In genomic region chr20:64052987-64053840, GRCh38 we compare ENCODE assay signal across 14 cellular contexts. TPM values are rescaled to one million over a fixed set of nuclear protein-coding genes. Genes with fewer than 3 reads are reported as not detected.
DNase-seq lines count a peak whose midpoint lies in the region; ATAC-seq and TF ChIP-seq lines count a peak whose summit lies in the region.
"Had no signal": no experiment of that assay in that cellular context is flagged by ENCODE, and none has a peak within 500 bp of the region (broad histone marks: within the 10 kb centered on the region; RNA-seq: fewer than 3 reads in every experiment).

No MANE protein-coding gene starts in this region.

- no peaks in the 10 kb centered on the region for H3K9me3 Mint-ChIP-seq in activated CD4-positive, alpha-beta T cell treated with anti-CD3 and anti-CD28 coated beads, Interleukin-2, amount 10 ng/mL, durations not matched to agents 24 days and 14 days
- H3K9me3 Mint-ChIP-seq: activated T-cell treated with anti-CD3 and anti-CD28 coated beads, Interleukin-2, amount 50 U/mL, for 24 hours; naive thymus-derived CD8-positive, alpha-beta T cell had no signal

- intact Hi-C loops in activated CD4-positive, alpha-beta T cell treated with anti-CD3 and anti-CD28 coated beads, Interleukin-2, amount 10 ng/mL, durations not matched to agents 24 days and 14 days (cut with micrococcal nuclease): no loop called here
- intact Hi-C loops in adrenal gland (cut with DNase I): no loop called here

- H3K4me1 ChIP-seq in hepatocyte (ENCODE audit: insufficient read depth) (peaks cover 28% of the 10 kb centered on the region), suprapubic skin (peaks cover 57% of the 10 kb centered on the region), adrenal gland (replicated peaks in 1 of 2) (no peaks in the 10 kb centered on the region)

- TF ChIP-seq EP300 in suprapubic skin (IDR thresholded peaks at IDR 0.05): no peak

- H3K9me3 ChIP-seq in hepatocyte (ENCODE audit: low read depth) (no peaks in the 10 kb centered on the region), suprapubic skin (no peaks in the 10 kb centered on the region), adrenal gland (replicated peaks in 1 of 3) (no peaks in the 10 kb centered on the region)
- H3K9me3 ChIP-seq: A549 had no signal

- no peaks in the 10 kb centered on the region for H3K79me2 ChIP-seq in hepatocyte

- H3K36me3 ChIP-seq in hepatocyte (replicated peaks; ENCODE audit: insufficient read depth, low read depth) (no peaks in the 10 kb centered on the region), suprapubic skin (no peaks in the 10 kb centered on the region), adrenal gland (replicated peaks in 1 of 2) (no peaks in the 10 kb centered on the region)

- no peaks in the 10 kb centered on the region for H3K9me2 ChIP-seq in hepatocyte (replicated peaks; ENCODE audit: insufficient read depth)

- H3K27me3 Mint-ChIP-seq in activated CD4-positive, alpha-beta T cell treated with anti-CD3 and anti-CD28 coated beads, Interleukin-2, amount 10 ng/mL, durations not matched to agents 24 days and 14 days: peaks cover 10% of the 10 kb centered on the region

- H3K4me3 Mint-ChIP-seq in activated CD4-positive, alpha-beta T cell treated with anti-CD3 and anti-CD28 coated beads, Interleukin-2, amount 10 ng/mL, durations not matched to agents 24 days and 14 days: no peak overlapping the region
- H3K4me3 Mint-ChIP-seq: activated T-cell treated with anti-CD3 and anti-CD28 coated beads, Interleukin-2, amount 50 U/mL, for 24 hours had no signal

- peaks cover 21% of the 10 kb centered on the region for H3K4me1 Mint-ChIP-seq in activated CD4-positive, alpha-beta T cell treated with anti-CD3 and anti-CD28 coated beads, Interleukin-2, amount 10 ng/mL, durations not matched to agents 24 days and 14 days

- H3K27me3 ChIP-seq in hepatocyte (peaks cover 21% of the 10 kb centered on the region), suprapubic skin (peaks cover 50% of the 10 kb centered on the region), adrenal gland (peaks cover 49% of the 10 kb centered on the region)

- ATAC-seq in HG03432 (IDR thresholded peaks at IDR 0.05; ENCODE audit: unreplicated experiment): no peak
- ATAC-seq: naive thymus-derived CD8-positive, alpha-beta T cell had no signal

- 85% methylated on average over 31 of the region's 33 CpGs for whole genome bisulfite sequencing in hepatocyte (ENCODE audit: low lambda C conversion rate, missing lambda C conversion rate)
- 59% methylated on average over 20 of the region's 33 CpGs for whole genome bisulfite sequencing in suprapubic skin
- WGBS in adrenal gland, 4 donors: 71 to 80% (median 78%) methylated on average over 23 to 33 of the region's 33 CpGs

- H3K27ac ChIP-seq in hepatocyte (no peak overlapping the region), suprapubic skin (peak overlapping the region; percentile 70), adrenal gland (peak overlapping the region in 1 of 5 donors; percentile 80)

- H3K36me3 Mint-ChIP-seq in activated CD4-positive, alpha-beta T cell treated with anti-CD3 and anti-CD28 coated beads, Interleukin-2, amount 10 ng/mL, durations not matched to agents 24 days and 14 days (ENCODE audit: low read depth): no peaks in the 10 kb centered on the region
- H3K36me3 Mint-ChIP-seq: naive thymus-derived CD8-positive, alpha-beta T cell had no signal

- TF ChIP-seq CTCF in hepatocyte (IDR thresholded peaks at IDR 0.05; ENCODE audit: poor library complexity) (no peak), suprapubic skin (IDR thresholded peaks at IDR 0.05) (no peak), adrenal gland (IDR thresholded peaks at IDR 0.05) (no peak)

- peak overlapping the region; percentile 33 for H3K4me2 ChIP-seq in hepatocyte
- H3K4me2 ChIP-seq: A549 had no signal

- no peaks in the 10 kb centered on the region for H4K20me1 ChIP-seq in hepatocyte (ENCODE audit: insufficient read depth, poor library complexity, severe bottlenecking)

- DNase-seq in activated CD4-positive, alpha-beta T cell treated with anti-CD3 and anti-CD28 coated beads, Interleukin-2, amount 10 ng/mL, durations not matched to agents 24 days and 14 days: no peak
- no peak for DNase-seq in activated CD4-positive, alpha-beta T cell treated with anti-CD3 and anti-CD28 coated beads for 48 hours
- DNase-seq in hepatocyte (ENCODE audit: low spot score): no peak
- no peak for DNase-seq in suprapubic skin (ENCODE audit: low spot score in 2 of 2)
- no peak for DNase-seq in adrenal gland
- DNase-seq: activated T-cell treated with anti-CD3 and anti-CD28 coated beads, Interleukin-2, amount 50 U/mL, for 24 hours; amniotic stem cell; Calu3; cortex of kidney; Karpas-422; naive thymus-derived CD8-positive, alpha-beta T cell; NCI-H1930 had no signal

- H3K4me3 ChIP-seq in hepatocyte (no peak overlapping the region), suprapubic skin (no peak overlapping the region), adrenal gland (no peak overlapping the region)
- H3K4me3 ChIP-seq: A549 had no signal

- H3K27ac Mint-ChIP-seq in activated CD4-positive, alpha-beta T cell treated with anti-CD3 and anti-CD28 coated beads, Interleukin-2, amount 10 ng/mL, durations not matched to agents 24 days and 14 days: peak overlapping the region; percentile 9
- H3K27ac Mint-ChIP-seq: activated T-cell treated with anti-CD3 and anti-CD28 coated beads, Interleukin-2, amount 50 U/mL, for 24 hours had no signal

- H2AFZ ChIP-seq in hepatocyte: no peak overlapping the region

- TF ChIP-seq POLR2A in suprapubic skin (IDR thresholded peaks at IDR 0.05): no peak
- no peak for TF ChIP-seq POLR2A in adrenal gland (IDR thresholded peaks at IDR 0.05)

RNA-seq across cellular contexts. Expression of gene SOX18, which starts 3.8 kb away (rescaled TPM):
- total RNA-seq in activated CD4-positive, alpha-beta T cell treated with anti-CD3 and anti-CD28 coated beads, Interleukin-2, amount 10 ng/mL, durations not matched to agents 24 days and 14 days: 0.84 and 0.92 TPM in 2 replicates
- total RNA-seq in hepatocyte (not detected in 2 replicates), suprapubic skin (1 to 10 TPM in 3 of 4 donors, under 1 TPM in 1; 0.79 to 8.7 (median 3.3) TPM), adrenal gland (10 to 100 TPM in 5 of 8 donors, 1 to 10 TPM in 3; 3.0 to 45.2 (median 32.2) TPM)
- polyA plus RNA-seq in hepatocyte (1.9 and 2.0 TPM in 2 replicates), adrenal gland (10 to 100 TPM in 2 of 3 donors, under 1 TPM in 1; 0.59 to 51.0 (median 16.2) TPM)
- total RNA-seq: Calu3; naive thymus-derived CD8-positive, alpha-beta T cell had no signal
- polyA plus RNA-seq: naive thymus-derived CD8-positive, alpha-beta T cell had no signal

RNA-seq across cellular contexts. Expression of gene TCEA2, which starts 9.8 kb away (rescaled TPM):
- total RNA-seq in activated CD4-positive, alpha-beta T cell treated with anti-CD3 and anti-CD28 coated beads, Interleukin-2, amount 10 ng/mL, durations not matched to agents 24 days and 14 days: 35.4 and 36.8 TPM in 2 replicates
- total RNA-seq in hepatocyte (23.8 and 26.0 TPM in 2 replicates), suprapubic skin (10 to 100 TPM in 3 of 4 donors, 1 to 10 TPM in 1; 8.6 to 27.9 (median 13.2) TPM), adrenal gland (10 to 100 TPM; 12.6 to 78.6 (median 53.7) TPM)
- polyA plus RNA-seq in hepatocyte (74.2 and 80.0 TPM in 2 replicates), adrenal gland (100 to 1,000 TPM in 2 of 3 donors, 10 to 100 TPM in 1; 19.6 to 184 (median 132) TPM)

RNA-seq across cellular contexts. Expression of gene C20orf204, which starts 17.2 kb away (rescaled TPM):
- 5.5 and 6.8 TPM in 2 replicates for total RNA-seq in activated CD4-positive, alpha-beta T cell treated with anti-CD3 and anti-CD28 coated beads, Interleukin-2, amount 10 ng/mL, durations not matched to agents 24 days and 14 days
- total RNA-seq in hepatocyte (0.57 and 0.72 TPM in 2 replicates), suprapubic skin (1 to 10 TPM; 1.1 to 5.1 (median 1.8) TPM), adrenal gland (1 to 10 TPM in 2 of 8 donors, under 1 TPM in 6; 0.13 to 1.9 (median 0.42) TPM)
- polyA plus RNA-seq in hepatocyte (0.85 and 1.7 TPM in 2 replicates), adrenal gland (1 to 10 TPM in 2 of 3 donors, under 1 TPM in 1; 0.05 to 4.8 (median 1.6) TPM)

RNA-seq across cellular contexts. Expression of gene RGS19, which starts 26.1 kb away (rescaled TPM):
- 50.0 TPM in 2 replicates for total RNA-seq in activated CD4-positive, alpha-beta T cell treated with anti-CD3 and anti-CD28 coated beads, Interleukin-2, amount 10 ng/mL, durations not matched to agents 24 days and 14 days
- total RNA-seq in hepatocyte (8.1 and 8.8 TPM in 2 replicates), suprapubic skin (10 to 100 TPM; 14.8 to 18.4 (median 16.2) TPM), adrenal gland (10 to 100 TPM; 12.5 to 42.0 (median 17.6) TPM)
- polyA plus RNA-seq in hepatocyte (10.9 and 13.5 TPM in 2 replicates), adrenal gland (10 to 100 TPM in 2 of 3 donors, 1 to 10 TPM in 1; 3.0 to 13.5 (median 12.4) TPM)

RNA-seq across cellular contexts. Expression of gene OPRL1, which starts 26.7 kb away (rescaled TPM):
- 0.23 and 0.28 TPM in 2 replicates for total RNA-seq in activated CD4-positive, alpha-beta T cell treated with anti-CD3 and anti-CD28 coated beads, Interleukin-2, amount 10 ng/mL, durations not matched to agents 24 days and 14 days
- 1.1 and 1.5 TPM in 2 replicates for total RNA-seq in hepatocyte
- polyA plus RNA-seq in hepatocyte: 0.50 and 0.90 TPM in 2 replicates
- total RNA-seq in suprapubic skin: under 1 TPM; 0.45 to 0.68 (median 0.52) TPM
- 1 to 10 TPM; 1.6 to 5.7 (median 3.1) TPM for total RNA-seq in adrenal gland
- 1 to 10 TPM in 1 of 3 donors, under 1 TPM in 2; 0.24 to 1.6 (median 0.88) TPM for polyA plus RNA-seq in adrenal gland
